In the genomic region with DNA sequence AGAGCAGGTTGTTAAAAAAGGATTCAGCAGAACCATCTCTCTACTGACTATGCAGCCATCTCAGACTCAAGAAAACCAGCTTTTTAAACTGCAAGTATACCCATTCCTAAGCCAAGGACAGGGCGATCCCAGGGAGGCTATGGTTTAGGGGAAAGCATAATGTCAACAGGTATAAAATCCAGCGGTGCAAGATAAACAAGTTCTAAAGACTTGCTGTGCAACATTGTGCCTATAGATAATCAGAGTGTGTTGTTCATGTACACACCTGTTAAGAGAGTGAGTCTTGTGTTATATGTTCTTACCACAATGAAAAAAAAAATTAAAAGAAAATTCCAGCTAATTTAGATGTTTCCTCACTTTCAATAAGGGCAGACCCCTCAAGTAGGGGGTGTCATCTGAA, we compare ENCODE assay signal across 29 cellular contexts.
"Had no signal": no experiment of that assay in that cellular context is flagged by ENCODE, and none has a peak within 500 bp of the region (broad histone marks: within the 10 kb centered on the region; RNA-seq: fewer than 3 reads in every experiment).

No MANE protein-coding gene starts in this region.

- ATAC-seq: activated CD4-positive, CD25-positive, alpha-beta regulatory T cell treated with anti-CD3 and anti-CD28 coated beads, Interleukin-2, amount 50 U/mL, for 24 hours; activated CD8-positive, alpha-beta T cell treated with anti-CD3 and anti-CD28 coated beads for 36 hours; activated T-cell treated with anti-CD3 and anti-CD28 coated beads, Interleukin-2, amount 50 U/mL, for 4 hours; activated T-helper 17 cell treated with anti-CD3 and anti-CD28 coated beads, Interleukin-2, amount 50 U/mL, for 72 hours; T-helper 17 cell had no signal

- FAIRE-seq: astrocyte, colon, endometrium, endothelial cell of umbilical vein, frontal cortex had no signal

- DNase-seq: activated B cell treated with CpG ODN at 0.5 μM for 24 hours; activated CD4-positive, alpha-beta T cell treated with anti-CD3 and anti-CD28 coated beads for 48 hours; activated CD4-positive, alpha-beta T cell treated with anti-CD3 and anti-CD28 coated beads, Interleukin-2, amount 50 U/mL, for 1 hour; activated CD4-positive, alpha-beta T cell treated with anti-CD3 and anti-CD28 coated beads, Interleukin-2, amount 50 U/mL, for 48 hours; activated CD8-positive, alpha-beta memory T cell treated with anti-CD3 and anti-CD28 coated beads for 24 hours; activated CD8-positive, alpha-beta T cell treated with anti-CD3 and anti-CD28 coated beads for 36 hours; activated effector memory CD4-positive, alpha-beta T cell treated with Interleukin-2 at 50 U/mL for 16 hours; activated gamma-delta T cell treated with Interleukin-2 at 50 U/mL for 16 hours; activated naive CD4-positive, alpha-beta T cell treated with anti-CD3 and anti-CD28 coated beads, Interleukin-2, amount 50 U/mL, for 16 hours; activated naive CD4-positive, alpha-beta T cell treated with Interleukin-2 at 50 U/mL for 16 hours; activated T-cell treated with anti-CD3 and anti-CD28 coated beads, Interleukin-2, amount 50 U/mL, for 4 hours; amniotic stem cell; anterior cingulate cortex; brain microvascular endothelial cell; caudate nucleus; effector CD8-positive, alpha-beta T cell; foreskin fibroblast; head of caudate nucleus; T-helper 1 cell; T-helper 17 cell; T1000; WERI-Rb-1 had no signal

- H3K36me3 ChIP-seq: brain microvascular endothelial cell, WERI-Rb-1 had no signal

- H3K27ac ChIP-seq: brain microvascular endothelial cell, WERI-Rb-1 had no signal

- H3K27me3 ChIP-seq: brain microvascular endothelial cell had no signal
